Comparison of ENCODE assay signal across 27 cellular contexts in the genomic region with DNA sequence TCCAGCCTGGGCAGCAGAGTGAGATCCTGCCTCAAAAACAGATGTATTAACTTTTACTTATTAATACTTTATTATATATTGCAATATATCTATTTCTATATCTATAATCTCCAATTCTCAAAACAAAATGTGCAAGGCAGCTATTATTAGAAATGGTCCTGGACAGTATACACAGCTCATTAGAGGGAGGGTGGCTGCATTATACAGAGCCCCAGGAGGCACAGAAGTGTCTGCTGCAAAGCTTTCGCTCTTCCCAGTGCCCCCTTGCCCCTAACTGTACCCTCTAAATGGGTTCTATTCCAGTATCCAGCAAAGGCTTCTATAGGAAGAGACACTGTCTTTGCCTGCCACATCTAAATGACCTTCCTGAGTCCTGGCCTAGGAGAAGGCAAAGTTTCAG. TPM values are rescaled to one million over a fixed set of nuclear protein-coding genes. Genes with fewer than 3 reads are reported as not detected.
"Had no signal": no experiment of that assay in that cellular context is flagged by ENCODE, and none has a peak within 500 bp of the region (broad histone marks: within the 10 kb centered on the region; RNA-seq: fewer than 3 reads in every experiment).

No MANE protein-coding gene starts in this region.

- H3K27me3 ChIP-seq: stomach, suprapubic skin, testis, thyroid gland, tibial artery, tibial nerve, transverse colon, upper lobe of left lung, upper lobe of right lung, uterus, vagina had no signal

- H3K9me3 ChIP-seq: stomach, suprapubic skin, testis, thoracic aorta, thyroid gland, tibial artery, tibial nerve, transverse colon, upper lobe of left lung, upper lobe of right lung, uterus, vagina had no signal

- DNase-seq: stimulated activated CD4-positive, alpha-beta T cell treated with anti-CD3 and anti-CD28 coated beads, Interleukin-2, amount 100 ng/mL, for 48 hours; stimulated activated CD4-positive, alpha-beta T cell treated with anti-CD3 and anti-CD28 coated beads, Interleukin-4, amount 100 ng/mL, for 1 hour; stimulated activated CD4-positive, alpha-beta T cell treated with anti-CD3 and anti-CD28 coated beads, Interleukin-4, amount 100 ng/mL, for 24 hours; stimulated activated CD4-positive, alpha-beta T cell treated with anti-CD3 and anti-CD28 coated beads, Interleukin-4, amount 100 ng/mL, for 4 hours; stimulated activated CD8-positive, alpha-beta memory T cell treated with anti-CD3 and anti-CD28 coated beads, Interleukin-4, amount 100 ng/mL, for 48 hours; stimulated activated naive B cell treated with anti-CD40 and anti-IgM and Interleukin-4, amounts not matched to agents 10 μg/mL and 1 μg/mL and 100 μg/mL, for 72 hours; stimulated activated naive CD4-positive, alpha-beta T cell; stimulated activated naive CD4-positive, alpha-beta T cell treated with Interleukin-2 at 50 U/mL for 16 hours; stimulated activated naive CD8-positive, alpha-beta T cell treated with anti-CD3 and anti-CD28 coated beads, Interleukin-15, amount 100 ng/mL, for 72 hours; stimulated activated naive CD8-positive, alpha-beta T cell treated with anti-CD3 and anti-CD28 coated beads, Interleukin-15, Interleukin-2, amounts not matched to agents 100 U/mL and 50 U/mL, for 24 hours; stomach; substantia nigra; testis; thyroid gland; tibial artery; transverse colon; trophoblast cell; upper lobe of left lung; upper lobe of right lung; uterus had no signal

- H3K36me3 ChIP-seq: stomach, suprapubic skin, thoracic aorta, thyroid gland, tibial artery, tibial nerve, transverse colon, upper lobe of left lung, upper lobe of right lung, uterus, vagina had no signal

- ATAC-seq: stimulated activated effector memory CD8-positive, alpha-beta T cell treated with anti-CD3 and anti-CD28 coated beads, Interleukin-12 subunit alpha, Interleukin-12 subunit beta, amount 100 ng/mL, for 72 hours; stimulated activated memory B cell treated with anti-CD40 and anti-IgM and Interleukin-4, amounts not matched to agents 10 μg/mL and 1 μg/mL and 100 μg/mL, for 72 hours; stimulated activated naive B cell treated with anti-CD40 and anti-IgM and Interleukin-4, amounts not matched to agents 10 μg/mL and 1 μg/mL and 100 μg/mL, for 72 hours; stimulated activated naive CD8-positive, alpha-beta T cell treated with anti-CD3 and anti-CD28 coated beads, Interleukin-15, amount 100 ng/mL, for 72 hours; stimulated activated naive CD8-positive, alpha-beta T cell treated with anti-CD3 and anti-CD28 coated beads, Interleukin-15, Interleukin-2, amounts not matched to agents 100 U/mL and 50 U/mL, for 24 hours; upper lobe of right lung had no signal

- H3K4me1 ChIP-seq: suprapubic skin, testis, thyroid gland, tibial nerve, transverse colon, upper lobe of left lung, upper lobe of right lung, vagina had no signal

- H3K4me3 ChIP-seq: stomach, suprapubic skin, testis, thoracic aorta, thyroid gland, tibial artery, tibial nerve, transverse colon, upper lobe of left lung, upper lobe of right lung, uterus, vagina had no signal

- H3K27ac ChIP-seq: stomach, suprapubic skin, testis, thoracic aorta, thyroid gland, tibial artery, tibial nerve, transverse colon, upper lobe of left lung, upper lobe of right lung, uterus, vagina had no signal

RNA-seq across cellular contexts. Expression of gene ARL14, which starts 24.5 kb away (rescaled TPM):
- total RNA-seq: suprapubic skin, temporal lobe, thyroid gland, tibial nerve, upper lobe of left lung, upper lobe of right lung, uterus, vagina had no signal
